In genomic region chr7:100016209-100016901, GRCh38 we compare ENCODE assay signal across 8 cellular contexts. TPM values are rescaled to one million over a fixed set of nuclear protein-coding genes. Genes with fewer than 3 reads are reported as not detected.
DNase-seq lines count a peak whose midpoint lies in the region; ATAC-seq, FAIRE-seq and TF ChIP-seq lines count a peak whose summit lies in the region.

No MANE protein-coding gene starts in this region.

- no peaks in the 10 kb centered on the region for H3F3A ChIP-seq in smooth muscle cell (ENCODE audit: low read depth)

- H3K9me3 ChIP-seq in heart right ventricle (no peaks in the 10 kb centered on the region), astrocyte (ENCODE audit: insufficient read depth, low read depth, low read length) (no peaks in the 10 kb centered on the region), smooth muscle cell (replicated peaks; ENCODE audit: low read depth) (no peaks in the 10 kb centered on the region)

- H4K20me1 ChIP-seq in astrocyte (ENCODE audit: insufficient read depth, low read length) (peaks cover 45% of the 10 kb centered on the region), smooth muscle cell (ENCODE audit: low read depth) (peaks cover 43% of the 10 kb centered on the region)

- H3K4me3 ChIP-seq in heart right ventricle, result peak overlapping the region; percentile 90 to 100 (median 99)
- peak overlapping the region; percentile 84 for H3K4me3 ChIP-seq in astrocyte (ENCODE audit: insufficient read depth, low read depth, low read length)
- H3K4me3 ChIP-seq in smooth muscle cell, result peak overlapping the region; percentile 94

- H2AFZ ChIP-seq in astrocyte (ENCODE audit: low read depth, low read length) (no peak overlapping the region), smooth muscle cell (ENCODE audit: low read depth) (no peak overlapping the region)

- intact Hi-C loops in heart right ventricle (cut with DNase I) (loop anchor here in 1 of 10 donors (5.0 kb wide), 1 partner anchor 36 kb away; no protein-coding TSS in a partner anchor), cardiac septum (cut with DNase I) (no loop called here)

- H3K27me3 ChIP-seq in heart right ventricle, result no peaks in the 10 kb centered on the region
- H3K27me3 ChIP-seq in astrocyte (ENCODE audit: insufficient read depth, low read length), result no peaks in the 10 kb centered on the region
- no peaks in the 10 kb centered on the region for H3K27me3 ChIP-seq in smooth muscle cell (ENCODE audit: low read depth)

- H3K79me2 ChIP-seq in astrocyte (ENCODE audit: insufficient read depth, low read length) (peaks cover 61% of the 10 kb centered on the region), smooth muscle cell (ENCODE audit: low read depth) (peaks cover 59% of the 10 kb centered on the region)

- no peak for DNase-seq in heart right ventricle
- no peak for DNase-seq in cardiac septum (ENCODE audit: low spot score)
- DNase-seq in astrocyte (ENCODE audit: low read depth), result no peak
- DNase-seq in inferior parietal cortex (ENCODE audit: extremely low spot score), result peak; percentile 73
- DNase-seq in smooth muscle cell (lab: John Stamatoyannopoulos, UW; ENCODE audit: unreplicated experiment), result no peak
- no peak for DNase-seq in NCI-H524 treated with DMSO at 0.1 percent for 48 hours (lab: John Stamatoyannopoulos, UW)
- DNase-seq in T1000 (lab: John Stamatoyannopoulos, UW), result no peak

- no peak for TF ChIP-seq CTCF in heart right ventricle (IDR thresholded peaks at IDR 0.05)
- no peak for TF ChIP-seq CTCF in astrocyte (IDR thresholded peaks at IDR 0.05; ENCODE audit: insufficient read depth, low read depth, low read length)
- TF ChIP-seq CTCF in smooth muscle cell (IDR thresholded peaks at IDR 0.05; ENCODE audit: borderline replicate concordance, insufficient read depth, poor library complexity, severe bottlenecking), result no peak

- no peaks in the 10 kb centered on the region for H3K36me3 Mint-ChIP-seq in astrocyte (ENCODE audit: low read depth, unreplicated experiment)

- peaks cover 12% of the 10 kb centered on the region for H3K4me1 Mint-ChIP-seq in astrocyte (ENCODE audit: low read depth, unreplicated experiment)

- H3K9ac ChIP-seq in astrocyte (ENCODE audit: low read length) (peak overlapping the region; percentile 99), smooth muscle cell (ENCODE audit: low read depth) (peak overlapping the region; percentile 100)

- no peaks in the 10 kb centered on the region for H3K27me3 Mint-ChIP-seq in astrocyte (ENCODE audit: low read depth, unreplicated experiment)

- peaks cover 0 to 18% (median 0%) of the 10 kb centered on the region in 9 donors for H3K36me3 ChIP-seq in heart right ventricle
- peaks cover 5% of the 10 kb centered on the region for H3K36me3 ChIP-seq in astrocyte (ENCODE audit: insufficient read depth, low read length)
- no peaks in the 10 kb centered on the region for H3K36me3 ChIP-seq in smooth muscle cell (ENCODE audit: low read depth)

- peak overlapping the region; percentile 90 for H3K4me2 ChIP-seq in astrocyte (ENCODE audit: low read length)
- H3K4me2 ChIP-seq in smooth muscle cell, result peak overlapping the region; percentile 97

- H3K4me1 ChIP-seq in heart right ventricle, result peaks cover 0 to 50% (median 34%) of the 10 kb centered on the region in 9 donors
- H3K4me1 ChIP-seq in astrocyte (ENCODE audit: insufficient read depth, low read length), result peaks cover 13% of the 10 kb centered on the region
- H3K4me1 ChIP-seq in smooth muscle cell (ENCODE audit: low read depth), result peaks cover 10% of the 10 kb centered on the region

- H3K4me3 Mint-ChIP-seq in astrocyte (ENCODE audit: unreplicated experiment), result peak overlapping the region; percentile 94

- FAIRE-seq in astrocyte (lab: Jason Lieb, UNC), result no peak

- H3K27ac ChIP-seq in heart right ventricle (peak overlapping the region in 9 of 10 donors; percentile 82 to 100 (median 99)), astrocyte (ENCODE audit: low read depth, low read length) (peak overlapping the region; percentile 96), smooth muscle cell (ENCODE audit: low read depth) (peak overlapping the region; percentile 98)

- no peaks in the 10 kb centered on the region for H3K9me3 Mint-ChIP-seq in astrocyte (ENCODE audit: unreplicated experiment)

- peak in 2 of 8 donors; percentile 4 to 32 for ATAC-seq in heart right ventricle
- ATAC-seq in HG03045 (IDR thresholded peaks at IDR 0.05; ENCODE audit: unreplicated experiment), result no peak

- 18 to 27% methylated on average over 12 of the region's 12 CpGs for WGBS in heart right ventricle, 2 donors
- 43% methylated on average over 12 of the region's 12 CpGs for WGBS in smooth muscle cell (ENCODE audit: low lambda C conversion rate)

- H3K27ac Mint-ChIP-seq in astrocyte (ENCODE audit: unreplicated experiment), result peak overlapping the region; percentile 98

RNA-seq across cellular contexts. Expression of gene ZKSCAN1, which starts 1.0 kb away (rescaled TPM):
- 10 to 100 TPM; 37.4 to 68.9 (median 49.7) TPM for total RNA-seq in heart right ventricle
- 10 to 100 TPM in 1 of 2 donors, 1 to 10 TPM in 1; 4.7 to 15.7 TPM for polyA plus RNA-seq in heart right ventricle
- total RNA-seq in cardiac septum, result 52.3 TPM
- total RNA-seq in astrocyte, result 70.3 and 70.8 TPM in 2 replicates
- 32.2 and 43.9 TPM in 2 replicates for total RNA-seq in smooth muscle cell
- 25.4 and 26.0 TPM in 2 replicates for polyA plus RNA-seq in smooth muscle cell

RNA-seq across cellular contexts. Expression of gene ZSCAN21, which starts 33.2 kb away (rescaled TPM):
- total RNA-seq in heart right ventricle (1 to 10 TPM; 5.4 to 10.0 (median 6.9) TPM), cardiac septum (6.1 TPM), astrocyte (10.1 and 11.1 TPM in 2 replicates), smooth muscle cell (11.3 and 12.1 TPM in 2 replicates)
- polyA plus RNA-seq in heart right ventricle (1 to 10 TPM; 5.8 to 8.3 TPM), smooth muscle cell (15.3 and 17.5 TPM in 2 replicates)

RNA-seq across cellular contexts. Expression of gene AZGP1, which starts 40.5 kb away (rescaled TPM):
- total RNA-seq in heart right ventricle (100 to 1,000 TPM in 4 of 10 donors, 10 to 100 TPM in 6; 37.8 to 335 (median 74.4) TPM), cardiac septum (114 TPM), astrocyte (not detected in 2 replicates), smooth muscle cell (0.94 and 4.5 TPM in 2 replicates)
- polyA plus RNA-seq in heart right ventricle (100 to 1,000 TPM; 148 to 183 TPM), smooth muscle cell (not detected in 2 replicates)
